Comparison of ENCODE assay signal across 14 cellular contexts in genomic region chr12:80622271-80622670, GRCh38.
DNase-seq lines count a peak whose midpoint lies in the region; ATAC-seq and TF ChIP-seq lines count a peak whose summit lies in the region.
"Had no signal": no experiment of that assay in that cellular context is flagged by ENCODE, and none has a peak within 500 bp of the region (broad histone marks: within the 10 kb centered on the region; RNA-seq: fewer than 3 reads in every experiment).

No MANE protein-coding gene starts in this region.

- in situ Hi-C loops in mammary epithelial cell (cut with MboI; ENCODE audit: low sequenced_read_pairs in 2 of 2): no loop called here

- H3K4me3 ChIP-seq in mammary epithelial cell (replicated peaks in 1 of 3; ENCODE audit: insufficient read depth in 1 of 3, low read depth in 2 of 3, low read length in 3 of 3) (no peak overlapping the region), retinal pigment epithelial cell (ENCODE audit: low read length) (no peak overlapping the region), aorta (ENCODE audit: low read length in 2 of 2) (no peak overlapping the region)
- H3K4me3 ChIP-seq: dorsolateral prefrontal cortex had no signal

- BruUV-seq in mammary epithelial cell (replicated peaks; lab: Mats Ljungman, UMichigan): no TSS peak

- H2AFZ ChIP-seq in mammary epithelial cell (ENCODE audit: low read depth, low read length): no peak overlapping the region

- intact Hi-C loops in mammary epithelial cell (cut with micrococcal nuclease): loop anchor here (2.0 to 10.0 kb wide), 2 partner anchors 147 to 209 kb away; no protein-coding TSS in a partner anchor
- intact Hi-C loops in aorta (cut with DNase I): no loop called here

- no peaks in the 10 kb centered on the region for H3K79me2 ChIP-seq in mammary epithelial cell (ENCODE audit: insufficient read depth, low read length)

- H3K27me3 ChIP-seq in mammary epithelial cell (ENCODE audit: insufficient read depth, low read length) (no peaks in the 10 kb centered on the region), aorta (ENCODE audit: control insufficient read depth in 1 of 2, insufficient read depth in 2 of 2, low read length in 1 of 2) (no peaks in the 10 kb centered on the region)
- H3K27me3 ChIP-seq: dorsolateral prefrontal cortex had no signal

- TF ChIP-seq CTCF in mammary epithelial cell (conservative IDR thresholded peaks at IDR 0.05 in 1 of 2, IDR thresholded peaks at IDR 0.05 in 1 of 2; ENCODE audit: extremely low read depth in 1 of 2, insufficient read depth in 1 of 2, low read depth in 1 of 2, low read length in 2 of 2) (peak; percentile 22 to 27), retinal pigment epithelial cell (conservative IDR thresholded peaks at IDR 0.05; ENCODE audit: low read depth, low read length) (peak; percentile 51)

- H3K9me3 ChIP-seq in mammary epithelial cell (replicated peaks; ENCODE audit: insufficient read depth, low read length) (no peaks in the 10 kb centered on the region), aorta (ENCODE audit: control insufficient read depth, low read length) (no peaks in the 10 kb centered on the region)

- H3K9ac ChIP-seq in mammary epithelial cell (ENCODE audit: insufficient read depth, low read length): no peak overlapping the region

- DNase-seq in NCI-H82 (lab: John Stamatoyannopoulos, UW) (peak; percentile 13), NCI-H82 treated with DMSO at 0.1 percent for 48 hours (lab: John Stamatoyannopoulos, UW; ENCODE audit: unreplicated experiment) (no peak), NCI-H226 (peak; percentile 39), mammary epithelial cell (no peak), retinal pigment epithelial cell (ENCODE audit: low read depth) (no peak), aorta (no peak)
- DNase-seq: activated CD4-positive, alpha-beta T cell treated with anti-CD3 and anti-CD28 coated beads for 36 hours; activated naive CD4-positive, alpha-beta T cell treated with Interleukin-2 at 50 U/mL for 16 hours; dorsolateral prefrontal cortex; natural killer cell; stimulated activated CD4-positive, alpha-beta T cell treated with anti-CD3 and anti-CD28 coated beads, Interleukin-15, amount 100 ng/mL, for 24 hours; stimulated activated naive B cell treated with anti-CD40 and anti-IgM and Interleukin-4, amounts not matched to agents 10 μg/mL and 1 μg/mL and 100 μg/mL, for 72 hours had no signal

- no peaks in the 10 kb centered on the region for H4K20me1 ChIP-seq in mammary epithelial cell (ENCODE audit: insufficient read depth, low read length)

- 100% methylated on average over 1 of the region's 1 CpG for WGBS in mammary epithelial cell (ENCODE audit: low coverage, missing lambda C conversion rate)
- 78 to 90% methylated on average over 1 of the region's 1 CpG for WGBS in aorta, 2 donors

- H3K27ac ChIP-seq in mammary epithelial cell (ENCODE audit: insufficient read depth, low read depth, low read length) (no peak overlapping the region), aorta (ENCODE audit: low read depth in 1 of 2, low read length in 2 of 2) (no peak overlapping the region)
- H3K27ac ChIP-seq: dorsolateral prefrontal cortex had no signal

- H3K4me1 ChIP-seq in mammary epithelial cell (ENCODE audit: insufficient read depth, low read length) (no peaks in the 10 kb centered on the region), aorta (ENCODE audit: control insufficient read depth in 1 of 2, insufficient read depth in 2 of 2, low read length in 2 of 2) (no peaks in the 10 kb centered on the region)

- H3K4me2 ChIP-seq in mammary epithelial cell (ENCODE audit: insufficient read depth, low read depth, low read length): no peak overlapping the region

- H3K36me3 ChIP-seq in mammary epithelial cell (ENCODE audit: insufficient read depth, low read length) (no peaks in the 10 kb centered on the region), aorta (ENCODE audit: control insufficient read depth in 1 of 2, insufficient read depth in 2 of 2, low read length in 1 of 2) (no peaks in the 10 kb centered on the region)

- dilution Hi-C loops in mammary epithelial cell (cut with HindIII; ENCODE audit: low sequenced_read_pairs): no loop called here

- ATAC-seq in HG02938 (IDR thresholded peaks at IDR 0.05; ENCODE audit: unreplicated experiment) (no peak), HG03571 (IDR thresholded peaks at IDR 0.05; ENCODE audit: unreplicated experiment) (no peak), aorta (ENCODE audit: low FRiP score) (no peak)
- ATAC-seq: activated CD4-positive, alpha-beta T cell treated with anti-CD3 and anti-CD28 coated beads for 36 hours; natural killer cell; stimulated activated naive B cell treated with anti-CD40 and anti-IgM and Interleukin-4, amounts not matched to agents 10 μg/mL and 1 μg/mL and 100 μg/mL, for 72 hours had no signal

- CTCF ChIA-PET in mammary epithelial cell (lab: Charles Lee; ENCODE audit: low non-redundant PET): no interaction called here

Comparison
In these comparisons a context has a peak if more than half of its experiments do, and no peak if none do; other contexts are left out.
1. DNase-seq: peak in NCI-H82 (single experiment) and NCI-H226 (single experiment); none in NCI-H82 treated with DMSO at 0.1 percent for 48 hours (single experiment), mammary epithelial cell (single experiment), retinal pigment epithelial cell (single experiment) and aorta (0 of 2).